17 cellular contexts compared by ENCODE assay signal in the genomic region with DNA sequence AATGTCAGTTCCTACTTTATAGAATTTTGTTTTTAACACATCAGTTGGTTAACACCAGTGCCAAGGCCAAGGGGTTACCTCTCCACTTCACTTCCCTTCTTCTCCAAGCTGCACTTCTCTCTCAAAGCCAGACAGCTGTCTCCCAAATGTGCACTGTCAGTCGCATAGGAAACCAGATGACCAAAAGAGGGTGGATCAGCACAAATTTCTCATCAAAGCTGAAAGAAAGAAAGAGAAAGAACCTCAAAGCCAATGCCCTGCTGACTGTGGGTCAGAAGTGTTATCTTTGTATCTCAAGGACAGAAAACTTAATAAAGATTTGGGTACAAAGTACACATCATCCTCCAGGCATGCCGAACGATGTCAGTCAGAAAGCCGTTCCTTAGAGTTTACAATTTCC. TPM values are rescaled to one million over a fixed set of nuclear protein-coding genes. Genes with fewer than 3 reads are reported as not detected.
A peak's percentile ranks its signal among the peaks of the same experiment; 100 is the strongest.
DNase-seq lines count a peak whose midpoint lies in the region; ATAC-seq, FAIRE-seq and TF ChIP-seq lines count a peak whose summit lies in the region.
"Had no signal": no experiment of that assay in that cellular context is flagged by ENCODE, and none has a peak within 500 bp of the region (broad histone marks: within the 10 kb centered on the region; RNA-seq: fewer than 3 reads in every experiment).

No MANE protein-coding gene starts in this region.

- H3K9me3 ChIP-seq in left lung (no peaks in the 10 kb centered on the region), small intestine (ENCODE audit: control insufficient read depth, low read depth) (no peaks in the 10 kb centered on the region)
- H3K9me3 ChIP-seq: prostate gland, upper lobe of left lung had no signal

- ATAC-seq in left lung (peak; percentile 48), HG03565 (IDR thresholded peaks at IDR 0.05; ENCODE audit: unreplicated experiment) (no peak)
- ATAC-seq: activated T-cell treated with anti-CD3 and anti-CD28 coated beads, Interleukin-2, amount 50 U/mL, for 72 hours; T-helper 17 cell had no signal

- 28 to 46% (median 33%) methylated on average over 4 of the region's 4 CpGs for WGBS in small intestine, 3 donors

- H3K27me3 ChIP-seq in left lung (no peaks in the 10 kb centered on the region), small intestine (ENCODE audit: control insufficient read depth in 2 of 2, insufficient read depth in 2 of 2, low read length in 2 of 2) (no peaks in the 10 kb centered on the region)
- H3K27me3 ChIP-seq: upper lobe of left lung had no signal

- intact Hi-C loops in left lung (cut with DNase I) = no loop called here

- no peak for FAIRE-seq in small intestine (lab: Jason Lieb, UNC)

- DNase-seq in KBM-7 (peak; percentile 30), left lung (no peak), small intestine (peak; percentile 41), ACHN (no peak), DMS 273 treated with DMSO at 0.1 percent for 48 hours (lab: John Stamatoyannopoulos, UW) (no peak), kidney glomerular epithelial cell (lab: John Stamatoyannopoulos, UW) (no peak)
- DNase-seq: activated CD4-positive, alpha-beta T cell treated with anti-CD3 and anti-CD28 coated beads for 48 hours; activated T-cell treated with anti-CD3 and anti-CD28 coated beads, Interleukin-2, amount 50 U/mL, for 72 hours; amniotic stem cell; NCI-H1048; stimulated activated CD4-positive, alpha-beta T cell treated with anti-CD3 and anti-CD28 coated beads, Interleukin-2, amount 100 ng/mL, for 24 hours; T-helper 17 cell; upper lobe of left lung had no signal

- H3K36me3 ChIP-seq in left lung (no peaks in the 10 kb centered on the region), small intestine (ENCODE audit: control insufficient read depth in 2 of 2, insufficient read depth in 2 of 2, low read length in 2 of 2) (no peaks in the 10 kb centered on the region)
- H3K36me3 ChIP-seq: prostate gland, upper lobe of left lung had no signal

- TF ChIP-seq CTCF in left lung (IDR thresholded peaks at IDR 0.05) = no peak

- H3K27ac ChIP-seq in angular gyrus (ENCODE audit: low read depth, low read length) (peak overlapping the region; percentile 1), left lung (peak overlapping the region in 1 of 2 donors; percentile 36), small intestine (ENCODE audit: low read depth in 1 of 2, low read length in 1 of 2) (no peak overlapping the region)
- H3K27ac ChIP-seq: C4-2B, prostate gland had no signal

- in situ Hi-C loops in KBM-7 (cut with MboI; ENCODE audit: low pct_unique_long_range_greater_than_20kb, low sequenced_read_pairs) = no loop called here
- in situ Hi-C loops in ACHN (cut with HindIII; ENCODE audit: low pct_ligation_motif_present, low pct_unique_long_range_greater_than_20kb, low sequenced_read_pairs) = no loop called here

- H3K4me1 ChIP-seq in left lung (peaks cover 5 to 23% of the 10 kb centered on the region in 2 donors), small intestine (ENCODE audit: control insufficient read depth in 2 of 2, insufficient read depth in 1 of 2, low read depth in 1 of 2, low read length in 1 of 2) (peaks cover 3 to 22% of the 10 kb centered on the region in 2 donors)
- H3K4me1 ChIP-seq: prostate gland had no signal

- no peak overlapping the region for H3K4me3 ChIP-seq in left lung
- H3K4me3 ChIP-seq in small intestine (ENCODE audit: low read depth in 1 of 2, low read length in 2 of 2) = no peak overlapping the region
- H3K4me3 ChIP-seq: prostate gland, upper lobe of left lung had no signal

RNA-seq across cellular contexts. Expression of a gene that starts 32.2 kb away (rescaled TPM):
- total RNA-seq in left lung = 10 to 100 TPM; 91.0 to 96.0 TPM
- polyA plus RNA-seq in small intestine = 100 to 1,000 TPM in 1 of 3 donors, 10 to 100 TPM in 2; 66.7 to 104 (median 92.7) TPM

Comparison
In these comparisons a context has a peak if more than half of its experiments do, and no peak if none do; other contexts are left out.
1. DNase-seq: peak in KBM-7 (single experiment) and small intestine (single experiment); none in left lung (0 of 2), ACHN (single experiment), DMS 273 treated with DMSO at 0.1 percent for 48 hours (single experiment) and kidney glomerular epithelial cell (single experiment).